10 cellular contexts compared by ENCODE assay signal in genomic region chr1:47031059-47031458, GRCh38. TPM values are rescaled to one million over a fixed set of nuclear protein-coding genes. Genes with fewer than 3 reads are reported as not detected.
DNase-seq lines count a peak whose midpoint lies in the region; ATAC-seq and TF ChIP-seq lines count a peak whose summit lies in the region.
"Had no signal": no experiment of that assay in that cellular context is flagged by ENCODE, and none has a peak within 500 bp of the region (broad histone marks: within the 10 kb centered on the region; RNA-seq: fewer than 3 reads in every experiment).

No MANE protein-coding gene starts in this region.

- H3K27ac Mint-ChIP-seq in activated CD8-positive, alpha-beta T cell treated with anti-CD3 and anti-CD28 coated beads, Interleukin-2, amount 10 ng/mL, durations not matched to agents 7 days and 5 days: no peak overlapping the region
- no peak overlapping the region for H3K27ac Mint-ChIP-seq in endodermal cell

- H3K4me1 Mint-ChIP-seq in activated CD8-positive, alpha-beta T cell treated with anti-CD3 and anti-CD28 coated beads, Interleukin-2, amount 10 ng/mL, durations not matched to agents 7 days and 5 days (ENCODE audit: low read depth): no peaks in the 10 kb centered on the region
- H3K4me1 Mint-ChIP-seq in endodermal cell: peaks cover 14% of the 10 kb centered on the region

- peak; percentile 65 for DNase-seq in NCI-H226
- DNase-seq in epithelial cell of proximal tubule (ENCODE audit: low read depth): peak; percentile 32
- peak; percentile 41 for DNase-seq in lung (ENCODE audit: low spot score)
- DNase-seq in NCI-H1930 (lab: John Stamatoyannopoulos, UW): no peak
- DNase-seq in activated CD8-positive, alpha-beta T cell treated with anti-CD3 and anti-CD28 coated beads, Interleukin-2, amount 10 ng/mL, durations not matched to agents 7 days and 5 days: no peak
- no peak for DNase-seq in endodermal cell
- no peak for DNase-seq in hepatic stellate cell (ENCODE audit: low spot score)
- DNase-seq: activated CD4-positive, alpha-beta T cell treated with anti-CD3 and anti-CD28 coated beads, Interleukin-2, amount 50 U/mL, for 4 hours had no signal

- H3K4me3 ChIP-seq in ACC112 (ENCODE audit: low read depth, low read length) (peak overlapping the region; percentile 29), epithelial cell of proximal tubule (ENCODE audit: low read depth, low read length) (no peak overlapping the region), lung (no peak overlapping the region), endodermal cell (ENCODE audit: low read length) (no peak overlapping the region)
- H3K4me3 ChIP-seq: hepatocyte had no signal

- POLR2A ChIA-PET in activated CD8-positive, alpha-beta T cell treated with anti-CD3 and anti-CD28 coated beads, Interleukin-2, amount 10 ng/mL, durations not matched to agents 7 days and 5 days (lab: Charles Lee): no interaction called here

- CTCF ChIA-PET in activated CD8-positive, alpha-beta T cell treated with anti-CD3 and anti-CD28 coated beads, Interleukin-2, amount 10 ng/mL, durations not matched to agents 7 days and 5 days (lab: Charles Lee): no interaction called here

- TF ChIP-seq CTCF in epithelial cell of proximal tubule (conservative IDR thresholded peaks at IDR 0.05; ENCODE audit: low read depth, low read length) (no peak), lung (IDR thresholded peaks at IDR 0.05; ENCODE audit: control extremely low read depth, extremely low read depth) (no peak), endodermal cell (conservative IDR thresholded peaks at IDR 0.05) (no peak)

- H3K27me3 Mint-ChIP-seq in activated CD8-positive, alpha-beta T cell treated with anti-CD3 and anti-CD28 coated beads, Interleukin-2, amount 10 ng/mL, durations not matched to agents 7 days and 5 days (ENCODE audit: low read depth): peaks cover 9% of the 10 kb centered on the region
- peaks cover 3% of the 10 kb centered on the region for H3K27me3 Mint-ChIP-seq in endodermal cell (ENCODE audit: insufficient read depth)

- H3K4me1 ChIP-seq in ACC112 (ENCODE audit: control insufficient read depth, insufficient read depth, low read length, unreplicated experiment) (peaks cover 42% of the 10 kb centered on the region), lung (ENCODE audit: control insufficient read depth in 2 of 2, insufficient read depth in 2 of 2, low read length in 2 of 2) (peaks cover 0 to 2% of the 10 kb centered on the region in 2 donors), endodermal cell (ENCODE audit: control insufficient read depth, insufficient read depth, low read length) (no peaks in the 10 kb centered on the region)

- H3K27me3 ChIP-seq in ACC112 (ENCODE audit: insufficient read depth, low read length): no peaks in the 10 kb centered on the region
- no peaks in the 10 kb centered on the region for H3K27me3 ChIP-seq in lung (ENCODE audit: control insufficient read depth, insufficient read depth)
- H3K27me3 ChIP-seq in endodermal cell (ENCODE audit: control insufficient read depth, insufficient read depth, low read length, poor library complexity, severe bottlenecking): no peaks in the 10 kb centered on the region

- 29 to 49% methylated on average over 3 of the region's 3 CpGs for WGBS in lung, 2 donors
- WGBS in endodermal cell (ENCODE audit: insufficient coverage in 1 of 2, insufficient read length in 1 of 2), 2 experiments: 82 to 90% methylated on average over 2 to 3 of the region's 3 CpGs

- no peak overlapping the region for H3K9ac ChIP-seq in endodermal cell (ENCODE audit: extremely low read depth, low read length, poor library complexity, severe bottlenecking)

- H3K79me2 ChIP-seq in ACC112 (ENCODE audit: control insufficient read depth, insufficient read depth, low read length, unreplicated experiment): no peaks in the 10 kb centered on the region
- H3K79me2 ChIP-seq: hepatocyte had no signal

- no peaks in the 10 kb centered on the region for H3K9me3 Mint-ChIP-seq in activated CD8-positive, alpha-beta T cell treated with anti-CD3 and anti-CD28 coated beads, Interleukin-2, amount 10 ng/mL, durations not matched to agents 7 days and 5 days (ENCODE audit: insufficient read depth)
- no peaks in the 10 kb centered on the region for H3K9me3 Mint-ChIP-seq in endodermal cell

- peak overlapping the region; percentile 6 for H2AFZ ChIP-seq in ACC112 (ENCODE audit: low read length, unreplicated experiment)
- H2AFZ ChIP-seq: hepatocyte had no signal

- no peak for ATAC-seq in lung (ENCODE audit: insufficient read depth, low FRiP score)
- no peak for ATAC-seq in activated CD8-positive, alpha-beta T cell treated with anti-CD3 and anti-CD28 coated beads, Interleukin-2, amount 10 ng/mL, durations not matched to agents 7 days and 5 days

- peak overlapping the region; percentile 71 for H3K27ac ChIP-seq in ACC112 (ENCODE audit: low read depth, low read length)
- H3K27ac ChIP-seq in lung (ENCODE audit: low read depth in 1 of 2, low read length in 1 of 2): peak overlapping the region; percentile 40 to 41
- no peak overlapping the region for H3K27ac ChIP-seq in endodermal cell (ENCODE audit: low read depth, low read length)
- H3K27ac ChIP-seq: hepatocyte had no signal

- H3K9me3 ChIP-seq in lung (ENCODE audit: control insufficient read depth in 2 of 2, insufficient read depth in 1 of 2, low read length in 1 of 2): peaks cover 0 to 2% of the 10 kb centered on the region in 2 donors
- H3K9me3 ChIP-seq in endodermal cell (ENCODE audit: control insufficient read depth, low read length): no peaks in the 10 kb centered on the region

- H3K36me3 ChIP-seq in ACC112 (ENCODE audit: insufficient read depth, low read length): no peaks in the 10 kb centered on the region
- H3K36me3 ChIP-seq in lung (ENCODE audit: control insufficient read depth in 2 of 2, insufficient read depth in 2 of 2, low read length in 2 of 2): peaks cover 0 to 2% of the 10 kb centered on the region in 2 donors
- H3K36me3 ChIP-seq in endodermal cell (ENCODE audit: control insufficient read depth, insufficient read depth, low read length): no peaks in the 10 kb centered on the region

- no peaks in the 10 kb centered on the region for H3K36me3 Mint-ChIP-seq in activated CD8-positive, alpha-beta T cell treated with anti-CD3 and anti-CD28 coated beads, Interleukin-2, amount 10 ng/mL, durations not matched to agents 7 days and 5 days (ENCODE audit: low read depth)
- peaks cover 8% of the 10 kb centered on the region for H3K36me3 Mint-ChIP-seq in endodermal cell (ENCODE audit: low read depth)

- no peak overlapping the region for H3K4me3 Mint-ChIP-seq in activated CD8-positive, alpha-beta T cell treated with anti-CD3 and anti-CD28 coated beads, Interleukin-2, amount 10 ng/mL, durations not matched to agents 7 days and 5 days
- H3K4me3 Mint-ChIP-seq in endodermal cell: no peak overlapping the region

RNA-seq across cellular contexts. Expression of gene CYP4X1, which starts 7.6 kb away (rescaled TPM):
- total RNA-seq in epithelial cell of proximal tubule: 0.46 TPM in 1 of 2 replicates, not detected in the other
- total RNA-seq in lung: 10 to 100 TPM; 20.4 to 23.5 TPM
- 10 to 100 TPM in 1 of 2 donors, 1 to 10 TPM in 1; 7.2 to 13.0 TPM for polyA plus RNA-seq in lung
- not detected for total RNA-seq in activated CD8-positive, alpha-beta T cell treated with anti-CD3 and anti-CD28 coated beads, Interleukin-2, amount 10 ng/mL, durations not matched to agents 7 days and 5 days
- total RNA-seq in endodermal cell: 10 to 100 TPM in 1 of 2 donors, 1 to 10 TPM in 1; 8.8 to 12.9 TPM
- polyA plus RNA-seq in endodermal cell (2013, experiment 1 of 2): 1.2 TPM
- 1.5 TPM for polyA plus RNA-seq in endodermal cell (2013, experiment 2 of 2)

RNA-seq across cellular contexts. Expression of gene CYP4Z1, which starts 36.0 kb away (rescaled TPM):
- not detected in 2 replicates for total RNA-seq in epithelial cell of proximal tubule
- 1 to 10 TPM; 1.3 TPM for total RNA-seq in lung
- 1 to 10 TPM in 1 of 2 donors, under 1 TPM in 1; 0.25 to 1.1 TPM for polyA plus RNA-seq in lung
- total RNA-seq in activated CD8-positive, alpha-beta T cell treated with anti-CD3 and anti-CD28 coated beads, Interleukin-2, amount 10 ng/mL, durations not matched to agents 7 days and 5 days: not detected
- under 1 TPM; 0.20 to 0.31 TPM for total RNA-seq in endodermal cell
- polyA plus RNA-seq in endodermal cell (2013, experiment 1 of 2): not detected
- polyA plus RNA-seq in endodermal cell (2013, experiment 2 of 2): not detected
- total RNA-seq: hepatocyte had no signal
- polyA plus RNA-seq: hepatocyte had no signal

Comparison
In these comparisons a context has a peak if more than half of its experiments do, and no peak if none do; other contexts are left out.
1. DNase-seq: peak in NCI-H226 (single experiment), epithelial cell of proximal tubule (single experiment) and lung (single experiment); none in NCI-H1930 (0 of 2), activated CD8-positive, alpha-beta T cell treated with anti-CD3 and anti-CD28 coated beads, Interleukin-2, amount 10 ng/mL, durations not matched to agents 7 days and 5 days (single experiment), endodermal cell (single experiment) and hepatic stellate cell (single experiment).